Comparison of ENCODE assay signal across 26 cellular contexts in genomic region chr14:80536456-80536855, GRCh38.
DNase-seq lines count a peak whose midpoint lies in the region; ATAC-seq and TF ChIP-seq lines count a peak whose summit lies in the region.
"Had no signal": no experiment of that assay in that cellular context is flagged by ENCODE, and none has a peak within 500 bp of the region (broad histone marks: within the 10 kb centered on the region; RNA-seq: fewer than 3 reads in every experiment).

No MANE protein-coding gene starts in this region.

- 0 out of 2 replicates have a peak, but pooled peaks cover 2% of the 10 kb centered on the region for H3K4me1 ChIP-seq in HEK293 (ENCODE audit: control insufficient read depth, insufficient read depth, low read length)
- H3K4me1 ChIP-seq: heart right ventricle had no signal

- no peaks in the 10 kb centered on the region for H3K9me3 ChIP-seq in HEK293 (ENCODE audit: control insufficient read depth, insufficient read depth, low read depth, low read length)

- peak; percentile 28 for DNase-seq in NCI-H1105 treated with DMSO at 0.1 percent for 48 hours (lab: John Stamatoyannopoulos, UW)
- DNase-seq in SHP77 (lab: John Stamatoyannopoulos, UW) = peak; percentile 70 to 71
- DNase-seq in myocyte (ENCODE audit: low read depth) = peak; percentile 8
- no peak for DNase-seq in posterior vena cava (ENCODE audit: low spot score)
- DNase-seq in NCI-H1436 (lab: John Stamatoyannopoulos, UW) = no peak
- DNase-seq: activated CD4-positive, alpha-beta T cell treated with anti-CD3 and anti-CD28 coated beads for 1 hour; activated CD8-positive, alpha-beta T cell treated with anti-CD3 and anti-CD28 coated beads, Interleukin-2, amount 10 ng/mL, durations not matched to agents 7 days and 5 days; aorta; cortex of kidney; foreskin melanocyte; heart right ventricle; Kasumi-1; left cardiac atrium; NCI-H1930; NCI-H524 treated with DMSO at 0.1 percent for 48 hours; posterior cingulate gyrus; RPMI8226; stimulated activated CD4-positive, alpha-beta T cell treated with anti-CD3 and anti-CD28 coated beads, Interleukin-15, amount 100 ng/mL, for 24 hours; stimulated activated naive CD4-positive, alpha-beta T cell had no signal

- no peak for ATAC-seq in HG02759 (IDR thresholded peaks at IDR 0.05; ENCODE audit: unreplicated experiment)
- ATAC-seq: activated CD8-positive, alpha-beta T cell treated with anti-CD3 and anti-CD28 coated beads, Interleukin-2, amount 10 ng/mL, durations not matched to agents 7 days and 5 days; esophagus mucosa; GM23338; heart right ventricle; left cardiac atrium; sciatic nerve had no signal

- no peak overlapping the region for H3K4me3 ChIP-seq in HEK293 (ENCODE audit: low read depth, low read length)
- H3K4me3 ChIP-seq: cardiac muscle cell, GM23338, heart right ventricle, SK-N-MC had no signal

- intact Hi-C loops in posterior vena cava (cut with DNase I) = no loop called here

- H3K27ac ChIP-seq in HEK293 (ENCODE audit: extremely low read depth, low read depth, low read length) = no peak overlapping the region
- H3K27ac ChIP-seq: cardiac muscle cell, heart right ventricle had no signal

- POLR2A ChIA-PET in HEK293 (lab: Yijun Ruan, JAX) = no interaction called here

- CTCF ChIA-PET in HEK293 (lab: Yijun Ruan, JAX) = no interaction called here

- TF ChIP-seq CTCF in HEK293 (tag by site-specific recombination; IDR thresholded peaks at IDR 0.05) = no peak

- H3K36me3 ChIP-seq in HEK293 (ENCODE audit: control insufficient read depth in 2 of 2, insufficient read depth in 1 of 2, low read length in 2 of 2) = no peaks in the 10 kb centered on the region
- H3K36me3 ChIP-seq: cardiac muscle cell, heart right ventricle had no signal

TF ChIP-seq in HEK293, 187 proteins besides CTCF, POLR2A, EP300 and RAD21:
- no peak for TF ChIP-seq ZBTB26 (tag by site-specific recombination; optimal IDR thresholded peaks at IDR 0.05)
- TF ChIP-seq ZNF704 (tag by site-specific recombination; IDR thresholded peaks at IDR 0.05) = no peak
- no peak for TF ChIP-seq ZBTB49 (tag by site-specific recombination; IDR thresholded peaks at IDR 0.05; ENCODE audit: low read depth)
- TF ChIP-seq ZNF585B (tag by site-specific recombination; IDR thresholded peaks at IDR 0.05) = no peak
- no peak for TF ChIP-seq ZNF211 (tag by site-specific recombination; IDR thresholded peaks at IDR 0.05; ENCODE audit: low read depth)
- TF ChIP-seq ZNF449 (tag by site-specific recombination; IDR thresholded peaks at IDR 0.05) = no peak
- no peak for TF ChIP-seq ZNF274 (IDR thresholded peaks at IDR 0.05; ENCODE audit: low read length)
- TF ChIP-seq ZNF274 (tag by site-specific recombination; IDR thresholded peaks at IDR 0.05; ENCODE audit: borderline replicate concordance) = no peak
- no peak for TF ChIP-seq KLF1 (tag by site-specific recombination; IDR thresholded peaks at IDR 0.05)
- no peak for TF ChIP-seq HOXD13 (CRISPR knock-in tag; IDR thresholded peaks at IDR 0.05; ENCODE audit: borderline replicate concordance)
- no peak for TF ChIP-seq PRDM2 (tag by site-specific recombination; IDR thresholded peaks at IDR 0.05; ENCODE audit: borderline replicate concordance)
- TF ChIP-seq ZFP41 (tag by site-specific recombination; IDR thresholded peaks at IDR 0.05; ENCODE audit: borderline replicate concordance) = no peak
- peak; percentile 44; the same call in 1 of the 2 replicates for TF ChIP-seq ZBTB20 (tag by site-specific recombination; IDR thresholded peaks at IDR 0.05)
- no peak for TF ChIP-seq ZNF548 (tag by site-specific recombination; IDR thresholded peaks at IDR 0.05)
- TF ChIP-seq FEZF1 (tag by site-specific recombination; IDR thresholded peaks at IDR 0.05) = peak; percentile 65

Comparison
In these comparisons a context has a peak if more than half of its experiments do, and no peak if none do; other contexts are left out.
1. DNase-seq: peak in NCI-H1105 treated with DMSO at 0.1 percent for 48 hours (single experiment), SHP77 (2 of 2) and myocyte (single experiment); none in posterior vena cava (single experiment) and NCI-H1436 (single experiment).